ENCODE assay signal across 7 cellular contexts in the genomic region with DNA sequence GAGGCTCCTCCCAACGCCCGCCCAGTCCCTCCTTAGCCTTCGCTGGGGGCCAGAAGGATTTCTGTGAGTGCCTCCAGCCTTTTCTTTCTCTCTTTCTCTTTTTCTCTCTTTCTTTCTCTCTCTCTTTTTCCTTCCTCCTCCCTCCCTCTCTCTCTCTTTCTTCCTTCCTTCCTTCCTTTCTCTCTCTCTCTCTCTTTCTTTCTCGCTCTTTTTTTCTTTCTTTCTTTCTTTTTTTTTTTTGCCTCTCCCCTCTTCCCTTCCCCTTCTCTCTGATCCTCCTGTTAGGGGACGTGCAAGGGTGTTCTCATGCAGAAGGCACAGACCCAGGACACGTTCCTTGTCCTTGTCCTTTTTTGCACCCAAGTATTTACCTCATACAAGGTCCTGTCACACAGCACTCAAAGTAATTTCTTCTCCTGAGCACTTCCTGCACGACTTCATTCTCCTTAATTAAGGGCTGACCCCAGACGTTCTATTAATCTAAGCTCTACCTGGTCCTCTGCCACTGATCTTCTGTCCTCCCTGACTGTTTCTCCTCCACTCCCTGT. TPM values are rescaled to one million over a fixed set of nuclear protein-coding genes. Genes with fewer than 3 reads are reported as not detected.
DNase-seq lines count a peak whose midpoint lies in the region; ATAC-seq and TF ChIP-seq lines count a peak whose summit lies in the region.

No MANE protein-coding gene starts in this region.

- H3K9me3 Mint-ChIP-seq in H9, result no peaks in the 10 kb centered on the region

- H3K14ac ChIP-seq in H9 (ENCODE audit: insufficient read depth, low read length), result no peak overlapping the region

- H3K27ac ChIP-seq in H9 (ENCODE audit: insufficient read length, low read depth, low read length) (no peak overlapping the region), gastrocnemius medialis (no peak overlapping the region)

- DNase-seq in H9 (no peak), RPMI7951 (ENCODE audit: low read depth) (peak; percentile 55), fibroblast of peridontal ligament (ENCODE audit: extremely low read depth) (peak; percentile 46), gastrocnemius medialis (no peak), inferior parietal cortex (ENCODE audit: extremely low spot score) (no peak), CD1c-positive myeloid dendritic cell (ENCODE audit: extremely low spot score) (no peak)

- H3K4me2 ChIP-seq in H9 (ENCODE audit: insufficient read depth, insufficient read length, low read length), result peak overlapping the region; percentile 79

- no peak overlapping the region for H2BK120ac ChIP-seq in H9 (ENCODE audit: low read depth, low read length, poor library complexity, severe bottlenecking)

- in situ Hi-C loops in gastrocnemius medialis (cut with MboI; ENCODE audit: low sequenced_read_pairs in 4 of 4), result no loop called here

- H3K36me3 Mint-ChIP-seq in H9 (ENCODE audit: insufficient read depth in 1 of 3, low read depth in 3 of 3), result peaks cover 0 to 14% (median 3%) of the 10 kb centered on the region in 3 experiments; a peak in 3 of 7 replicates

- ATAC-seq in gastrocnemius medialis, result no peak
- no peak for ATAC-seq in HG02970 (IDR thresholded peaks at IDR 0.05; ENCODE audit: low FRiP score, unreplicated experiment)

- H2AK5ac ChIP-seq in H9 (ENCODE audit: insufficient read length, low read length), result no peak overlapping the region

- no peak overlapping the region for H4K8ac ChIP-seq in H9 (replicated peaks; ENCODE audit: insufficient read length, low read depth, low read length)

- no peaks in the 10 kb centered on the region for H4K20me1 ChIP-seq in H9 (ENCODE audit: control insufficient read depth, insufficient read depth, insufficient read length)

- H3K23me2 ChIP-seq in H9 (ENCODE audit: insufficient read length, low read depth, low read length, poor library complexity, severe bottlenecking), result peaks cover 6% of the 10 kb centered on the region

- H2BK5ac ChIP-seq in H9 (ENCODE audit: insufficient read length, low read length), result no peak overlapping the region

- WGBS in H9 (ENCODE audit: extremely low coverage, insufficient read length, low lambda C conversion rate), result no CpG with 5 or more reads among the region's 8 CpGs

- H3K4ac ChIP-seq in H9 (ENCODE audit: low read depth, low read length), result no peak overlapping the region

- H3K9ac ChIP-seq in H9 (ENCODE audit: extremely low read depth, insufficient read length, low read length), result peak overlapping the region; percentile 28

- H3K27me3 ChIP-seq in H9 (ENCODE audit: insufficient read depth, low read length), result no peaks in the 10 kb centered on the region
- H3K27me3 ChIP-seq in gastrocnemius medialis, result peaks cover 15 to 19% (median 16%) of the 10 kb centered on the region in 3 donors

- H2BK15ac ChIP-seq in H9 (ENCODE audit: low read depth, low read length), result no peak overlapping the region

- intact Hi-C loops in gastrocnemius medialis (cut with DNase I; ENCODE audit: low total_unique reads), result no loop called here

- peak overlapping the region; percentile 32 to 48 (median 44) for H3K4me3 ChIP-seq in gastrocnemius medialis

- peaks cover 40 to 42% of the 10 kb centered on the region in 2 experiments for H3K4me1 Mint-ChIP-seq in H9

- peaks cover 17% of the 10 kb centered on the region; the same call in 1 of the 2 replicates for H3K79me2 ChIP-seq in H9 (ENCODE audit: insufficient read depth, low read length)

- no peaks in the 10 kb centered on the region for H3K9me3 ChIP-seq in H9 (ENCODE audit: control insufficient read depth, low read depth, low read length)
- H3K9me3 ChIP-seq in gastrocnemius medialis, result no peaks in the 10 kb centered on the region

- no peak overlapping the region for H3K23ac ChIP-seq in H9 (ENCODE audit: insufficient read length, low read depth, low read length)

- H3K27me3 Mint-ChIP-seq in H9 (ENCODE audit: low read depth), result no peaks in the 10 kb centered on the region

- no peak overlapping the region for H2BK20ac ChIP-seq in H9 (ENCODE audit: low read depth, low read length, poor library complexity, severe bottlenecking)

- H3K4me3 Mint-ChIP-seq in H9, result peak overlapping the region; percentile 89 to 93

- peak overlapping the region; percentile 84 for H2AFZ ChIP-seq in H9 (ENCODE audit: low read length)

- no peak for TF ChIP-seq POLR2A in gastrocnemius medialis (IDR thresholded peaks at IDR 0.05)

- H4K5ac ChIP-seq in H9 (ENCODE audit: insufficient read length, low read depth, low read length), result no peak overlapping the region

- no peaks in the 10 kb centered on the region for H3K36me3 ChIP-seq in gastrocnemius medialis

- no peak overlapping the region for H3K18ac ChIP-seq in H9 (ENCODE audit: insufficient read length, low read depth, low read length)

- TF ChIP-seq CTCF in H9 (conservative IDR thresholded peaks at IDR 0.05), result no peak
- TF ChIP-seq CTCF in gastrocnemius medialis (IDR thresholded peaks at IDR 0.05 in 4 of 5, conservative IDR thresholded peaks at IDR 0.05 in 1 of 5), result no peak

- H3T11ph ChIP-seq in H9 (ENCODE audit: low read length), result no peak overlapping the region

- H3K79me1 ChIP-seq in H9 (ENCODE audit: insufficient read depth, low read depth, low read length, poor library complexity, severe bottlenecking), result no peaks in the 10 kb centered on the region

- peaks cover 5% of the 10 kb centered on the region; the same call in 1 of the 2 replicates for H3K4me1 ChIP-seq in H9 (ENCODE audit: insufficient read depth, low read length)
- H3K4me1 ChIP-seq in gastrocnemius medialis, result no peaks in the 10 kb centered on the region

- no peak overlapping the region for H4K91ac ChIP-seq in H9 (ENCODE audit: insufficient read length, low read depth, low read length)

- no peak overlapping the region for H2BK12ac ChIP-seq in H9 (ENCODE audit: insufficient read length, low read depth, low read length)

- no peak overlapping the region for H3K56ac ChIP-seq in H9 (ENCODE audit: insufficient read length, low read depth, low read length)

- peak overlapping the region in 2 of 3 experiments; percentile 28 to 40; a peak in 3 of 7 replicates for H3K27ac Mint-ChIP-seq in H9

RNA-seq across cellular contexts. Expression of gene PCNX2, which starts 0.3 kb away (rescaled TPM):
- 42.0 and 45.1 TPM in 2 replicates for total RNA-seq in H9 (2021)
- 5.6 and 6.0 TPM in 2 replicates for total RNA-seq in RPMI7951 (2014; rRNA removed; shearing (Covaris generic))
- total RNA-seq in gastrocnemius medialis, result 1 to 10 TPM in 3 of 4 donors, under 1 TPM in 1; 0.34 to 5.6 (median 1.9) TPM

RNA-seq across cellular contexts. Expression of gene MAP3K21, which starts 31.7 kb away (rescaled TPM):
- 11.6 and 11.7 TPM in 2 replicates for total RNA-seq in H9 (2021)
- under 0.01 TPM in 1 of 2 replicates, not detected in the other for total RNA-seq in RPMI7951 (2014; rRNA removed; shearing (Covaris generic))
- under 1 TPM in 2 of 4 donors, not detected in 2; 0.07 to 0.31 TPM for total RNA-seq in gastrocnemius medialis

Comparison
In these comparisons a context has a peak if more than half of its experiments do, and no peak if none do; other contexts are left out.
1. DNase-seq: peak in RPMI7951 (single experiment) and fibroblast of peridontal ligament (single experiment); none in H9 (single experiment), gastrocnemius medialis (0 of 2), inferior parietal cortex (single experiment) and CD1c-positive myeloid dendritic cell (single experiment).